ENCODE assay signal across 8 cellular contexts in the genomic region with DNA sequence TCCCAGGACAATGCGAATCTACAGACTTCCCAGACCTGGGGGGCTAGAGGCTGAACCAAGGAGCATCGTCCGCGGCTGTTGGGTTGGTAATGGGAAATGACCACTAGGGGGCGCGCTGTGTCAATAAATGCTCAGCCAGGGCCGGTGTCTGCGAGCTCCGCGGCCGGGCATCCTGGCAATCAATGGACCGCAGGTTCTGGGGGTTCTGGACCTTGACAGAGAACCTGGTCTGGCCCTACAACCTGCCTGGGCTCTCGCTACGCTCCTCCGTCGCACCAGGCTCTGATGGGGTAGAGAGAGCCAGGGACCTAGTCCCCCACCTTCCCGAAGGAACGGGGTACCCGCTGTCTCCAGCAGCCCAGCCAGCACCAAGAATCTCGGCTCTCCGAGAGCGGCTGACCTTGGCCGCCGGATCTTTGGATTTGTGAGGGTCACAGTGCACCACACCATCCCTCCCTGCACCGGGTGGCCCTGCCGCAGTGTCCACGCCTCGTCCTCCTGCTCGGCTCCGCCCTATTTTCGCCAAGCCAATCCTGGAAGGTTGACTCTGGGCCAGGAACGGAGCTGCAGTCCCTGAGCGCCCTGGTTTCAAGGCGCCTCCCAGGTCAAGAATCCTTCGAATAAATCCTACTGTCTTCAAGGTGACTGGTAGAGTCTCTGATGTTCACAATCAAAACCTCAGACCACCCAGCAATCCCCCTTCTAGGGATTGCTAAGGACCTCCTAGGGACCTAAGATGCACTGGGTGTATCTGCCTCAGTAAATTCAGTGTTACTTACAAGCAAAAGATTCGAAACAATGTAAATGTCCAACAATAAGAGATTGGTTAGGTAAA. TPM values are rescaled to one million over a fixed set of nuclear protein-coding genes. Genes with fewer than 3 reads are reported as not detected.
DNase-seq lines count a peak whose midpoint lies in the region; ATAC-seq and TF ChIP-seq lines count a peak whose summit lies in the region.

No MANE protein-coding gene starts in this region.

- TF ChIP-seq POLR2A in right lobe of liver (IDR thresholded peaks at IDR 0.05) = no peak

- peak; percentile 63 for DNase-seq in NK-92 treated with Interleukin-12 subunit alpha and Interleukin-12 subunit beta, amount 100 ng/mL, for 24 hours (lab: John Stamatoyannopoulos, UW)
- DNase-seq in NK-92 (lab: John Stamatoyannopoulos, UW; ENCODE audit: unreplicated experiment) = no peak
- DNase-seq in NCI-H524 (lab: John Stamatoyannopoulos, UW) = peak; percentile 43 to 65
- DNase-seq in activated CD4-positive, alpha-beta T cell treated with anti-CD3 and anti-CD28 coated beads, Interleukin-2, amount 50 U/mL, for 24 hours (ENCODE audit: low read depth in 1 of 2, low spot score in 1 of 2) = peak; percentile 84 to 85
- peak; percentile 82 to 88 (median 86) for DNase-seq in right lobe of liver
- peak; percentile 89 for DNase-seq in stimulated activated CD4-positive, alpha-beta T cell treated with anti-CD3 and anti-CD28 coated beads, Interleukin-4, amount 100 ng/mL, for 1 hour

- peak; percentile 69 for ATAC-seq in HG03108 (IDR thresholded peaks at IDR 0.05; ENCODE audit: unreplicated experiment)
- peak; percentile 82 to 93 (median 90) for ATAC-seq in right lobe of liver

- H3K9me3 ChIP-seq in duodenal mucosa (ENCODE audit: control insufficient read depth in 1 of 2, low read length in 2 of 2) (no peaks in the 10 kb centered on the region), right lobe of liver (no peaks in the 10 kb centered on the region)

- peak; percentile 87 to 95 (median 90) for TF ChIP-seq CTCF in right lobe of liver (IDR thresholded peaks at IDR 0.05)

- H3K27me3 ChIP-seq in duodenal mucosa (ENCODE audit: control insufficient read depth in 1 of 2, insufficient read depth in 2 of 2, low read length in 2 of 2) (peaks cover 6% of the 10 kb centered on the region in 2 donors), right lobe of liver (no peaks in the 10 kb centered on the region)

- WGBS in right lobe of liver (ENCODE audit: insufficient coverage, low coverage, low lambda C conversion rate, missing lambda C conversion rate) = 2% methylated on average over 12 of the region's 36 CpGs

- H3K4me3 ChIP-seq in duodenal mucosa (ENCODE audit: low read depth in 1 of 2, low read length in 2 of 2) (peak overlapping the region; percentile 73 to 76), right lobe of liver (peak overlapping the region; percentile 32 to 56 (median 43))

- H3K27ac ChIP-seq in duodenal mucosa (ENCODE audit: low read depth, low read length) = no peak overlapping the region
- H3K27ac ChIP-seq in right lobe of liver = no peak overlapping the region

- H3K4me1 ChIP-seq in duodenal mucosa (ENCODE audit: control insufficient read depth in 1 of 2, insufficient read depth in 2 of 2, low read length in 2 of 2) = peaks cover 0 to 18% of the 10 kb centered on the region in 2 donors
- peaks cover 0 to 7% (median 3%) of the 10 kb centered on the region in 4 donors for H3K4me1 ChIP-seq in right lobe of liver

- intact Hi-C loops in right lobe of liver (cut with DNase I) = loop anchor here (5.0 to 10.0 kb wide), 4 partner anchors 76 to 468 kb away; no protein-coding TSS in a partner anchor

- H3K36me3 ChIP-seq in duodenal mucosa (ENCODE audit: control insufficient read depth in 1 of 2, insufficient read depth in 2 of 2, low read length in 2 of 2) (no peaks in the 10 kb centered on the region), right lobe of liver (no peaks in the 10 kb centered on the region)

- H3K9ac ChIP-seq in duodenal mucosa (ENCODE audit: low read depth in 1 of 2, low read length in 2 of 2) = peak overlapping the region in 1 of 2 donors; percentile 71

RNA-seq across cellular contexts. Expression of gene BEAN1, which starts 20.3 kb away (rescaled TPM):
- total RNA-seq in right lobe of liver = under 1 TPM in 3 of 6 experiments, not detected in 3; 0.09 to 0.26 (median 0.10) TPM

RNA-seq across cellular contexts. Expression of gene CDH5, which starts 40.3 kb away (rescaled TPM):
- 10 to 100 TPM in 5 of 6 experiments, 1 to 10 TPM in 1; 9.0 to 25.7 (median 15.4) TPM for total RNA-seq in right lobe of liver
